Comparison of ENCODE assay signal across 24 cellular contexts in the genomic region with DNA sequence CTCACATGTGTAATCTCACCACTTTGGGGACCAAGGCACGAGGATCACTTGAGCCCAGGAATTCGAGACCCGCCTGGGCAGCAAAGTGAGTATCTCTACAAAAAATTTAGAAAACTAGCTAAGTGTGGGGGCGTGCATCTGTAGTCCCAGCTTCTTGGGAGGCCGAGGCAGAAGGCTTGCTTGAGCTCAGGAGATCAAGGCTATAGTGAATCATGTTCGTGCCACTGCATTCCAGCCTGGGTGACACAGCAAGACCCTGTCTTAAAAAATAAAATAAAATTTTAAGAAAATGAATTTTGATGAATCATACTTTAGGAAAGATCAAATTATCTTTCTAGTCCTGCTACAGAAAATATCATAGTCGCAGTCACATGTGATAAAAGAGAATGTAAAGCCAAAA. TPM values are rescaled to one million over a fixed set of nuclear protein-coding genes. Genes with fewer than 3 reads are reported as not detected.
"Had no signal": no experiment of that assay in that cellular context is flagged by ENCODE, and none has a peak within 500 bp of the region (broad histone marks: within the 10 kb centered on the region; RNA-seq: fewer than 3 reads in every experiment).

No MANE protein-coding gene starts in this region.

- DNase-seq: activated CD4-positive, alpha-beta T cell treated with anti-CD3 and anti-CD28 coated beads, Interleukin-2, amount 10 ng/mL, durations not matched to agents 24 days and 14 days; activated CD4-positive, CD25-positive, alpha-beta regulatory T cell; activated CD8-positive, alpha-beta T cell treated with anti-CD3 and anti-CD28 coated beads for 36 hours; activated naive CD4-positive, alpha-beta T cell treated with Interleukin-2 at 50 U/mL for 16 hours; activated T-cell treated with anti-CD3 and anti-CD28 coated beads, Interleukin-2, amount 50 U/mL, for 1 hour; dorsolateral prefrontal cortex; foreskin melanocyte; kidney; left lung; mammary epithelial cell; midbrain; ovary; psoas muscle; right cardiac atrium; stimulated activated CD4-positive, alpha-beta T cell treated with anti-CD3 and anti-CD28 coated beads, Interleukin-4, amount 100 ng/mL, for 1 hour; stimulated activated naive CD8-positive, alpha-beta T cell treated with anti-CD3 and anti-CD28 coated beads, Interleukin-15, amount 100 ng/mL, for 72 hours; T-helper 1 cell; T-helper 9 cell; transverse colon had no signal

- H3K27me3 Mint-ChIP-seq: stimulated activated naive CD8-positive, alpha-beta T cell treated with anti-CD3 and anti-CD28 coated beads, Interleukin-15, amount 100 ng/mL, for 72 hours had no signal

- H3K4me1 ChIP-seq: ascending aorta, suprapubic skin had no signal

- H3K4me1 Mint-ChIP-seq: activated CD4-positive, alpha-beta T cell treated with anti-CD3 and anti-CD28 coated beads, Interleukin-2, amount 10 ng/mL, durations not matched to agents 24 days and 14 days; stimulated activated naive CD8-positive, alpha-beta T cell treated with anti-CD3 and anti-CD28 coated beads, Interleukin-15, amount 100 ng/mL, for 72 hours had no signal

- H3K36me3 ChIP-seq: cardiac muscle cell, ovary had no signal

- H3K27me3 ChIP-seq: ascending aorta, cardiac muscle cell, dorsolateral prefrontal cortex, left lung, ovary, suprapubic skin, transverse colon had no signal

- H3K4me3 Mint-ChIP-seq: activated CD4-positive, alpha-beta T cell treated with anti-CD3 and anti-CD28 coated beads, Interleukin-2, amount 10 ng/mL, durations not matched to agents 24 days and 14 days; activated CD8-positive, alpha-beta T cell treated with anti-CD3 and anti-CD28 coated beads for 36 hours; stimulated activated naive CD8-positive, alpha-beta T cell treated with anti-CD3 and anti-CD28 coated beads, Interleukin-15, amount 100 ng/mL, for 72 hours had no signal

- H3K4me3 ChIP-seq: ascending aorta, cardiac muscle cell, dorsolateral prefrontal cortex, left lung, ovary, psoas muscle, skin epidermis, suprapubic skin, transverse colon had no signal

- H3K27ac ChIP-seq: ascending aorta, cardiac muscle cell, left lung, ovary, psoas muscle, skin epidermis, suprapubic skin, transverse colon had no signal

- ATAC-seq: activated CD8-positive, alpha-beta T cell treated with anti-CD3 and anti-CD28 coated beads for 36 hours; left lung; psoas muscle; right cardiac atrium; stimulated activated naive CD8-positive, alpha-beta T cell treated with anti-CD3 and anti-CD28 coated beads, Interleukin-15, amount 100 ng/mL, for 72 hours had no signal

- H3K9me3 ChIP-seq: ascending aorta, left lung, ovary, psoas muscle, suprapubic skin, transverse colon had no signal

- H3K9me3 Mint-ChIP-seq: activated CD4-positive, alpha-beta T cell treated with anti-CD3 and anti-CD28 coated beads, Interleukin-2, amount 10 ng/mL, durations not matched to agents 24 days and 14 days; activated CD8-positive, alpha-beta T cell treated with anti-CD3 and anti-CD28 coated beads for 36 hours; activated T-helper 2 cell treated with anti-CD3 and anti-CD28 coated beads, Interferon-gamma antibody, Interleukin-2, Interleukin-4, amounts not matched to agents 10 μg/mL and 5 μg/mL and 100 μg/mL, durations not matched to agents 14 hours and 24 hours and 36 hours; stimulated activated naive CD8-positive, alpha-beta T cell treated with anti-CD3 and anti-CD28 coated beads, Interleukin-15, amount 100 ng/mL, for 72 hours had no signal

- H3K27ac Mint-ChIP-seq: activated CD4-positive, alpha-beta T cell treated with anti-CD3 and anti-CD28 coated beads, Interleukin-2, amount 10 ng/mL, durations not matched to agents 24 days and 14 days; activated CD8-positive, alpha-beta T cell treated with anti-CD3 and anti-CD28 coated beads for 36 hours; activated T-helper 2 cell treated with anti-CD3 and anti-CD28 coated beads, Interferon-gamma antibody, Interleukin-2, Interleukin-4, amounts not matched to agents 10 μg/mL and 5 μg/mL and 100 μg/mL, durations not matched to agents 14 hours and 24 hours and 36 hours; stimulated activated naive CD8-positive, alpha-beta T cell treated with anti-CD3 and anti-CD28 coated beads, Interleukin-15, amount 100 ng/mL, for 72 hours had no signal

RNA-seq across cellular contexts. Expression of a gene that starts 46.9 kb away (rescaled TPM):
- total RNA-seq: ascending aorta had no signal
